ENCODE assay signal across 10 cellular contexts in genomic region chr22:45290410-45290936, GRCh38. TPM values are rescaled to one million over a fixed set of nuclear protein-coding genes. Genes with fewer than 3 reads are reported as not detected.
DNase-seq lines count a peak whose midpoint lies in the region; ATAC-seq, FAIRE-seq and TF ChIP-seq lines count a peak whose summit lies in the region.
"Had no signal": no experiment of that assay in that cellular context is flagged by ENCODE, and none has a peak within 500 bp of the region (broad histone marks: within the 10 kb centered on the region; RNA-seq: fewer than 3 reads in every experiment).

No MANE protein-coding gene starts in this region.

- H3K36me3 ChIP-seq in K562 (ENCODE audit: control insufficient read depth, insufficient read depth, low read length) (no peaks in the 10 kb centered on the region; the same call in 2 of the 3 replicates), mesenchymal stem cell (ENCODE audit: control insufficient read depth in 1 of 2, insufficient read depth in 2 of 2, low read depth in 1 of 2, low read length in 2 of 2) (no peaks in the 10 kb centered on the region), upper lobe of right lung (no peaks in the 10 kb centered on the region), vagina (no peaks in the 10 kb centered on the region)

- peak overlapping the region; percentile 73 for H2BK15ac ChIP-seq in mesenchymal stem cell (ENCODE audit: low read depth, poor library complexity, severe bottlenecking)

- H3K4ac ChIP-seq in mesenchymal stem cell (ENCODE audit: low read depth in 1 of 2, low read length in 2 of 2), result peak overlapping the region; percentile 7 to 46

- TF ChIP-seq EP300 in K562 (IDR thresholded peaks at IDR 0.05; ENCODE audit: low read length), result no peak

- WGBS in K562 (ENCODE audit: insufficient coverage, low coverage, missing lambda C conversion rate), result 9% methylated on average over 13 of the region's 18 CpGs
- WGBS in mesenchymal stem cell, result 41% methylated on average over 18 of the region's 18 CpGs

- no peak for TF ChIP-seq RAD21 in K562 (CRISPR knock-in tag; conservative IDR thresholded peaks at IDR 0.05 in 1 of 2, IDR thresholded peaks at IDR 0.05 in 1 of 2)

- H3K9me3 ChIP-seq in K562 (replicated peaks; ENCODE audit: control insufficient read depth, insufficient read depth, low read depth, low read length), result no peaks in the 10 kb centered on the region
- no peaks in the 10 kb centered on the region for H3K9me3 ChIP-seq in mesenchymal stem cell (ENCODE audit: control insufficient read depth, low read length)
- no peaks in the 10 kb centered on the region for H3K9me3 ChIP-seq in upper lobe of right lung
- H3K9me3 ChIP-seq in vagina, result no peaks in the 10 kb centered on the region

- no peak overlapping the region for H2AFZ ChIP-seq in K562 (ENCODE audit: low read depth, low read length)
- H2AFZ ChIP-seq in mesenchymal stem cell (ENCODE audit: low read depth, low read length), result peak overlapping the region; percentile 37

- peaks cover 0 to 31% of the 10 kb centered on the region in 2 experiments; a peak in 3 of 5 replicates for H3K27me3 ChIP-seq in K562 (ENCODE audit: control insufficient read depth in 2 of 2, insufficient read depth in 2 of 2, low read length in 2 of 2)
- H3K27me3 ChIP-seq in mesenchymal stem cell (ENCODE audit: control insufficient read depth in 1 of 2, insufficient read depth in 1 of 2, low read length in 2 of 2), result peaks cover 21 to 71% of the 10 kb centered on the region in 2 experiments
- peaks cover 7% of the 10 kb centered on the region for H3K27me3 ChIP-seq in upper lobe of right lung
- H3K27me3 ChIP-seq in vagina, result no peaks in the 10 kb centered on the region

- peak overlapping the region; percentile 76 for H4K91ac ChIP-seq in mesenchymal stem cell (ENCODE audit: low read length)

- POLR2A ChIA-PET in K562 (lab: Yijun Ruan, JAX), result no interaction called here

- no peaks in the 10 kb centered on the region for H3K9me1 ChIP-seq in K562 (ENCODE audit: control insufficient read depth, insufficient read depth, low read length)

- intact Hi-C loops in K562 (cut with micrococcal nuclease) (no loop called here), upper lobe of right lung (cut with DNase I) (loop anchor here (10.0 kb wide), 1 partner anchor 84 kb away; no protein-coding TSS in a partner anchor), vagina (cut with DNase I) (no loop called here)

- no peak overlapping the region for H2BK120ac ChIP-seq in mesenchymal stem cell (ENCODE audit: low read depth, low read length)

- no TSS peak for BruUV-seq in K562 (replicated peaks; lab: Mats Ljungman, UMichigan)

- H4K8ac ChIP-seq in mesenchymal stem cell (ENCODE audit: low read length), result peak overlapping the region; percentile 27

- no peak overlapping the region for H3K23ac ChIP-seq in mesenchymal stem cell (ENCODE audit: low read length in 2 of 2)

- H3K14ac ChIP-seq in mesenchymal stem cell (ENCODE audit: low read length in 2 of 2), result peak overlapping the region in 1 of 2 experiments; percentile 80

- peak overlapping the region; percentile 28 to 87 for H2BK12ac ChIP-seq in mesenchymal stem cell (ENCODE audit: low read length in 2 of 2)

- peak; percentile 67 for FAIRE-seq in K562 (lab: Jason Lieb, UNC)
- FAIRE-seq: islet of Langerhans had no signal

- no peak overlapping the region for H3K4me3 ChIP-seq in K562
- H3K4me3 ChIP-seq in mesenchymal stem cell (ENCODE audit: insufficient read depth in 1 of 2, low read depth in 1 of 2, low read length in 2 of 2), result peak overlapping the region in 1 of 2 experiments; percentile 56
- no peak overlapping the region for H3K4me3 ChIP-seq in upper lobe of right lung
- no peak overlapping the region for H3K4me3 ChIP-seq in vagina

- ATAC-seq in K562, result peak; percentile 69
- no peak for ATAC-seq in upper lobe of right lung
- ATAC-seq in GM21526 (IDR thresholded peaks at IDR 0.05; ENCODE audit: low FRiP score, unreplicated experiment), result no peak

- H3K4me1 ChIP-seq in K562 (replicated peaks in 1 of 2; ENCODE audit: control insufficient read depth in 2 of 2, insufficient read depth in 2 of 2, low read length in 2 of 2) (peaks cover 2 to 6% of the 10 kb centered on the region in 2 experiments; a peak in 2 of 5 replicates), mesenchymal stem cell (ENCODE audit: control insufficient read depth, insufficient read depth, low read depth, low read length) (peaks cover 11% of the 10 kb centered on the region), upper lobe of right lung (no peaks in the 10 kb centered on the region), vagina (no peaks in the 10 kb centered on the region)

- no peak overlapping the region for H2AK5ac ChIP-seq in mesenchymal stem cell (ENCODE audit: low read length, severe bottlenecking)

- TF ChIP-seq CTCF in K562 (IDR thresholded peaks at IDR 0.05 in 2 of 3, conservative IDR thresholded peaks at IDR 0.05 in 1 of 3; ENCODE audit: insufficient read depth in 2 of 3, low read depth in 1 of 3, low read length in 3 of 3) (no peak), upper lobe of right lung (IDR thresholded peaks at IDR 0.05) (no peak), vagina (IDR thresholded peaks at IDR 0.05) (no peak)

- H3K4me2 ChIP-seq in K562 (ENCODE audit: insufficient read depth, low read length) (peak overlapping the region; percentile 25; the same call in 1 of the 2 replicates), mesenchymal stem cell (ENCODE audit: low read length, poor library complexity, severe bottlenecking) (no peak overlapping the region)

- no peaks in the 10 kb centered on the region for H3K79me2 ChIP-seq in K562 (ENCODE audit: control insufficient read depth, insufficient read depth, low read length)

- CTCF ChIA-PET in K562 (lab: Yijun Ruan, JAX; ENCODE audit: low intra/inter-chr PET ratio), result no interaction called here

- TF ChIP-seq POLR2A in K562 (conservative IDR thresholded peaks at IDR 0.05) (no peak), vagina (IDR thresholded peaks at IDR 0.05) (no peak)

- DNase-seq in COLO668 (lab: John Stamatoyannopoulos, UW; ENCODE audit: unreplicated experiment) (peak; percentile 15), M059J (ENCODE audit: low read depth) (peak; percentile 67), K562 (ENCODE audit: extremely low read depth in 1 of 4, low spot score in 3 of 4) (peak in 1 of 4 experiments; percentile 40), mesenchymal stem cell (peak; percentile 83), SKM-1 treated with dmso at 0.1 percent for 144 hours (lab: John Stamatoyannopoulos, UW; ENCODE audit: unreplicated experiment) (no peak), upper lobe of right lung (no peak), vagina (ENCODE audit: extremely low spot score in 2 of 2) (no peak)

- H3K9ac ChIP-seq in K562 (ENCODE audit: insufficient read depth in 1 of 2, low read depth in 2 of 2, low read length in 2 of 2) (no peak overlapping the region), mesenchymal stem cell (ENCODE audit: low read length) (peak overlapping the region; percentile 31)

- peak overlapping the region; percentile 63 to 91 for H3K18ac ChIP-seq in mesenchymal stem cell (ENCODE audit: low read depth in 1 of 2, low read length in 2 of 2)

- no peak overlapping the region for H2BK5ac ChIP-seq in mesenchymal stem cell (ENCODE audit: low read depth, low read length, poor library complexity, severe bottlenecking)

- in situ Hi-C loops in K562 (cut with MboI), result no loop called here

- H3K27ac ChIP-seq in K562 (ENCODE audit: extremely low read depth, low read depth, low read length), result no peak overlapping the region
- no peak overlapping the region for H3K27ac ChIP-seq in mesenchymal stem cell (ENCODE audit: low read length, poor library complexity, severe bottlenecking)
- H3K27ac ChIP-seq in upper lobe of right lung, result no peak overlapping the region
- no peak overlapping the region for H3K27ac ChIP-seq in vagina

- no peaks in the 10 kb centered on the region for H3K79me1 ChIP-seq in mesenchymal stem cell (replicated peaks; ENCODE audit: low read length, poor library complexity, severe bottlenecking)

- H4K20me1 ChIP-seq in K562 (replicated peaks; ENCODE audit: control insufficient read depth, insufficient read depth, low read length), result no peaks in the 10 kb centered on the region

RNA-seq across cellular contexts. Expression of gene UPK3A, which starts 5.7 kb away (rescaled TPM):
- total RNA-seq in M059J (2014; rRNA removed; shearing (Covaris generic)), result not detected in 2 replicates
- total RNA-seq in K562 (2011; cell fraction: chromatin; rRNA removed; ENCODE audit: low replicate concordance), result not detected in 2 replicates
- not detected in 2 replicates for total RNA-seq in K562 (2011; cell fraction: nucleolus; rRNA removed)
- not detected in 2 replicates for total RNA-seq in K562 (2011; cell fraction: nucleoplasm; rRNA removed)
- total RNA-seq in K562 (2014; rRNA removed) (not detected in 2 replicates), K562 (2014; rRNA removed; fragmentation: Illumina TruSeq; extraction: Trizol) (not detected in 2 replicates), K562 (2015; rRNA removed; fragmentation: Illumina TruSeq; extraction: Trizol) (not detected in 2 replicates), K562 (2021) (not detected in 2 replicates), upper lobe of right lung (not detected), vagina (not detected)
- polyA plus RNA-seq in K562 (2011; rRNA removed) (not detected in 2 replicates), K562 (2014; fragmentation: Illumina TruSeq; extraction: Trizol) (not detected in 2 replicates), K562 (2014; fragmentation: Nextera tagmentation; extraction: Ambion mirVana) (not detected), K562 (2014; rRNA removed) (not detected in 2 replicates)
- not detected in 2 replicates for polyA plus RNA-seq in K562 (2011; cell fraction: cytosol; rRNA removed)
- not detected in 2 replicates for polyA plus RNA-seq in K562 (2011; cell fraction: nucleus; rRNA removed)
- not detected in 2 replicates for polyA plus RNA-seq in K562 (2012)
- polyA minus RNA-seq in K562 (2011; rRNA and poly(A)+ RNA removed), result not detected in 2 replicates
- not detected in 2 replicates for polyA minus RNA-seq in K562 (2011; cell fraction: cytosol; rRNA and poly(A)+ RNA removed)
- not detected in 2 replicates for polyA minus RNA-seq in K562 (2011; cell fraction: nucleus; rRNA and poly(A)+ RNA removed)
- polyA plus RNA-seq in mesenchymal stem cell (2013, experiment 1 of 2), result not detected
- polyA plus RNA-seq in mesenchymal stem cell (2013, experiment 2 of 2), result not detected
- total RNA-seq: T-helper 1 cell treated with Interleukin-12 subunit alpha and Interleukin-12 subunit beta and Interleukin-4 antibody, amounts not matched to agents 30 ng/mL and 1 ng/mL, for 36 hours had no signal

RNA-seq across cellular contexts. Expression of gene FAM118A, which starts 19.3 kb away (rescaled TPM):
- 4.1 and 9.8 TPM in 2 replicates for total RNA-seq in M059J (2014; rRNA removed; shearing (Covaris generic))
- 805 and 856 TPM in 2 replicates for total RNA-seq in K562 (2011; cell fraction: chromatin; rRNA removed; ENCODE audit: low replicate concordance)
- total RNA-seq in K562 (2011; cell fraction: nucleolus; rRNA removed), result 514 and 529 TPM in 2 replicates
- 508 and 540 TPM in 2 replicates for total RNA-seq in K562 (2011; cell fraction: nucleoplasm; rRNA removed)
- total RNA-seq in K562 (2014; rRNA removed) (54.2 and 59.8 TPM in 2 replicates), K562 (2014; rRNA removed; fragmentation: Illumina TruSeq; extraction: Trizol) (51.1 and 59.4 TPM in 2 replicates), K562 (2015; rRNA removed; fragmentation: Illumina TruSeq; extraction: Trizol) (54.9 and 57.5 TPM in 2 replicates), K562 (2021) (63.0 and 72.9 TPM in 2 replicates), upper lobe of right lung (20.6 TPM), vagina (49.6 TPM)
- polyA plus RNA-seq in K562 (2011; rRNA removed) (205 and 223 TPM in 2 replicates), K562 (2014; fragmentation: Illumina TruSeq; extraction: Trizol) (71.2 and 76.9 TPM in 2 replicates), K562 (2014; fragmentation: Nextera tagmentation; extraction: Ambion mirVana) (10 to 100 TPM; 17.0 to 19.7 TPM), K562 (2014; rRNA removed) (122 and 150 TPM in 2 replicates)
- polyA plus RNA-seq in K562 (2011; cell fraction: cytosol; rRNA removed), result 71.6 and 100.0 TPM in 2 replicates
- polyA plus RNA-seq in K562 (2011; cell fraction: nucleus; rRNA removed), result 633 and 866 TPM in 2 replicates
- 85.2 and 154 TPM in 2 replicates for polyA plus RNA-seq in K562 (2012)
- 49.8 and 57.6 TPM in 2 replicates for polyA minus RNA-seq in K562 (2011; rRNA and poly(A)+ RNA removed)
- 30.9 and 31.2 TPM in 2 replicates for polyA minus RNA-seq in K562 (2011; cell fraction: cytosol; rRNA and poly(A)+ RNA removed)
- polyA minus RNA-seq in K562 (2011; cell fraction: nucleus; rRNA and poly(A)+ RNA removed), result 105 and 107 TPM in 2 replicates
- polyA plus RNA-seq in mesenchymal stem cell (2013, experiment 1 of 2), result 12.1 TPM
- polyA plus RNA-seq in mesenchymal stem cell (2013, experiment 2 of 2), result 10.7 TPM

RNA-seq across cellular contexts. Expression of gene KIAA0930, which starts 49.8 kb away (rescaled TPM):
- total RNA-seq in M059J (2014; rRNA removed; shearing (Covaris generic)), result 19.1 and 27.5 TPM in 2 replicates
- 2.7 and 4.4 TPM in 2 replicates for total RNA-seq in K562 (2011; cell fraction: chromatin; rRNA removed; ENCODE audit: low replicate concordance)
- 2.4 and 3.7 TPM in 2 replicates for total RNA-seq in K562 (2011; cell fraction: nucleolus; rRNA removed)
- 2.3 and 3.2 TPM in 2 replicates for total RNA-seq in K562 (2011; cell fraction: nucleoplasm; rRNA removed)
- 8.5 and 11.5 TPM in 2 replicates for total RNA-seq in K562 (2014; rRNA removed)
- total RNA-seq in K562 (2014; rRNA removed; fragmentation: Illumina TruSeq; extraction: Trizol), result 3.0 TPM in 2 replicates
- total RNA-seq in K562 (2015; rRNA removed; fragmentation: Illumina TruSeq; extraction: Trizol), result 5.0 and 5.9 TPM in 2 replicates
- 11.7 and 12.1 TPM in 2 replicates for total RNA-seq in K562 (2021)
- 7.7 and 7.9 TPM in 2 replicates for polyA plus RNA-seq in K562 (2011; rRNA removed)
- polyA plus RNA-seq in K562 (2011; cell fraction: cytosol; rRNA removed), result 8.7 and 16.2 TPM in 2 replicates
- polyA plus RNA-seq in K562 (2011; cell fraction: nucleus; rRNA removed), result 9.8 and 13.3 TPM in 2 replicates
- polyA plus RNA-seq in K562 (2012), result 7.7 and 9.5 TPM in 2 replicates
- 6.4 and 8.3 TPM in 2 replicates for polyA plus RNA-seq in K562 (2014; fragmentation: Illumina TruSeq; extraction: Trizol)
- polyA plus RNA-seq in K562 (2014; fragmentation: Nextera tagmentation; extraction: Ambion mirVana), result under 1 TPM; 0.24 to 0.46 TPM
- 8.1 and 12.1 TPM in 2 replicates for polyA plus RNA-seq in K562 (2014; rRNA removed)
- polyA minus RNA-seq in K562 (2011; rRNA and poly(A)+ RNA removed), result 2.1 and 4.3 TPM in 2 replicates
- polyA minus RNA-seq in K562 (2011; cell fraction: cytosol; rRNA and poly(A)+ RNA removed), result 6.1 and 6.6 TPM in 2 replicates
- polyA minus RNA-seq in K562 (2011; cell fraction: nucleus; rRNA and poly(A)+ RNA removed), result 1.1 and 1.8 TPM in 2 replicates
- polyA plus RNA-seq in mesenchymal stem cell (2013, experiment 1 of 2), result 99.4 TPM
- 104 TPM for polyA plus RNA-seq in mesenchymal stem cell (2013, experiment 2 of 2)
- 79.5 TPM for total RNA-seq in upper lobe of right lung
- total RNA-seq in vagina, result 42.5 TPM

Comparison
In these comparisons a context has a peak if more than half of its experiments do, and no peak if none do; other contexts are left out.
1. DNase-seq: peak in COLO668 (single experiment), M059J (single experiment) and mesenchymal stem cell (single experiment); none in SKM-1 treated with dmso at 0.1 percent for 144 hours (single experiment), upper lobe of right lung (single experiment) and vagina (0 of 2).